In the genomic region with DNA sequence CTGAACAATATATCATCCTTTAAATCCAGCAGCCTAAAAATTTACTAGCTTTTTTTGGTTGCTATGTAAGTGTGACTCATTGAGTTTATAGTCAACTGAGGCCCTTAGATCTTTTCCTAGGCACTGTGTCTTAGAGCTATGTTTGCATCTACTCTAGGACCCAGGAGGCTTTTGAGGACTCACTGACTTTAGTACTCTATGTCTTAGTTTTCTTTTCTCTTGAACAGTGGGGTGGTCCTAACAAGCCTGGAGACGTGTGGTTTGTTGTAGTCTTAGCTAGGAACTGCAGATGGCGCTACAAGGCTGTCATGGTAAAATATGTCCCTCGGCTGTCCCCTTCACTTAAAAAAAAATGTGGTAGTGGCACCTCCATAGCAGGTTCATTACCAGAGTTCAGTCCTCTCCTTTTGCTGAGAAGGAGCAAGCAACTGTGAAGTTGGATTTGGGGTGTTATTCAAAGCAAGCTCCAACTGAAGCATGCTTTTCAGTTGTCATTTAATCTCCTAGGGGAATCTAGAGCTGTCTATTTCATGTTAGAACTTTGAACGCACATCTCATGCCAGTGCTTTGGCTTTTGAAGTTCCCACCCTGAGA, we compare ENCODE assay signal across 1 cellular context.
TF ChIP-seq lines count a peak whose summit lies in the region.

No MANE protein-coding gene starts in this region.

TF ChIP-seq in SK-N-SH treated with all-trans-retinoic acid at 6 μM for 48 hours, 23 proteins besides CTCF, POLR2A, EP300 and RAD21:
- TF ChIP-seq, protein P1, sequence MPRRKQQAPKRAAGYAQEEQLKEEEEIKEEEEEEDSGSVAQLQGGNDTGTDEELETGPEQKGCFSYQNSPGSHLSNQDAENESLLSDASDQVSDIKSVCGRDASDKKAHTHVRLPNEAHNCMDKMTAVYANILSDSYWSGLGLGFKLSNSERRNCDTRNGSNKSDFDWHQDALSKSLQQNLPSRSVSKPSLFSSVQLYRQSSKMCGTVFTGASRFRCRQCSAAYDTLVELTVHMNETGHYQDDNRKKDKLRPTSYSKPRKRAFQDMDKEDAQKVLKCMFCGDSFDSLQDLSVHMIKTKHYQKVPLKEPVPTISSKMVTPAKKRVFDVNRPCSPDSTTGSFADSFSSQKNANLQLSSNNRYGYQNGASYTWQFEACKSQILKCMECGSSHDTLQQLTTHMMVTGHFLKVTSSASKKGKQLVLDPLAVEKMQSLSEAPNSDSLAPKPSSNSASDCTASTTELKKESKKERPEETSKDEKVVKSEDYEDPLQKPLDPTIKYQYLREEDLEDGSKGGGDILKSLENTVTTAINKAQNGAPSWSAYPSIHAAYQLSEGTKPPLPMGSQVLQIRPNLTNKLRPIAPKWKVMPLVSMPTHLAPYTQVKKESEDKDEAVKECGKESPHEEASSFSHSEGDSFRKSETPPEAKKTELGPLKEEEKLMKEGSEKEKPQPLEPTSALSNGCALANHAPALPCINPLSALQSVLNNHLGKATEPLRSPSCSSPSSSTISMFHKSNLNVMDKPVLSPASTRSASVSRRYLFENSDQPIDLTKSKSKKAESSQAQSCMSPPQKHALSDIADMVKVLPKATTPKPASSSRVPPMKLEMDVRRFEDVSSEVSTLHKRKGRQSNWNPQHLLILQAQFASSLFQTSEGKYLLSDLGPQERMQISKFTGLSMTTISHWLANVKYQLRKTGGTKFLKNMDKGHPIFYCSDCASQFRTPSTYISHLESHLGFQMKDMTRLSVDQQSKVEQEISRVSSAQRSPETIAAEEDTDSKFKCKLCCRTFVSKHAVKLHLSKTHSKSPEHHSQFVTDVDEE (CRISPR knock-in tag; IDR thresholded peaks at IDR 0.05), result no peak
- TF ChIP-seq SNAI2 (CRISPR knock-in tag; IDR thresholded peaks at IDR 0.05), result no peak
- TF ChIP-seq ZFP30 (CRISPR knock-in tag; IDR thresholded peaks at IDR 0.05), result no peak
- TF ChIP-seq, protein P2, sequence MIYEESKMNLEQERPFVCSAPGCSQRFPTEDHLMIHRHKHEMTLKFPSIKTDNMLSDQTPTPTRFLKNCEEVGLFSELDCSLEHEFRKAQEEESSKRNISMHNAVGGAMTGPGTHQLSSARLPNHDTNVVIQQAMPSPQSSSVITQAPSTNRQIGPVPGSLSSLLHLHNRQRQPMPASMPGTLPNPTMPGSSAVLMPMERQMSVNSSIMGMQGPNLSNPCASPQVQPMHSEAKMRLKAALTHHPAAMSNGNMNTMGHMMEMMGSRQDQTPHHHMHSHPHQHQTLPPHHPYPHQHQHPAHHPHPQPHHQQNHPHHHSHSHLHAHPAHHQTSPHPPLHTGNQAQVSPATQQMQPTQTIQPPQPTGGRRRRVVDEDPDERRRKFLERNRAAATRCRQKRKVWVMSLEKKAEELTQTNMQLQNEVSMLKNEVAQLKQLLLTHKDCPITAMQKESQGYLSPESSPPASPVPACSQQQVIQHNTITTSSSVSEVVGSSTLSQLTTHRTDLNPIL (CRISPR knock-in tag; IDR thresholded peaks at IDR 0.05; ENCODE audit: low read depth), result no peak
- TF ChIP-seq ZNF565 (CRISPR knock-in tag; conservative IDR thresholded peaks at IDR 0.05; ENCODE audit: low read depth), result no peak
- TF ChIP-seq ZNF8 (CRISPR knock-in tag; IDR thresholded peaks at IDR 0.05), result no peak
- TF ChIP-seq ZC3H10 (CRISPR knock-in tag; IDR thresholded peaks at IDR 0.05), result no peak
- TF ChIP-seq BACH2 (CRISPR knock-in tag; IDR thresholded peaks at IDR 0.05; ENCODE audit: borderline replicate concordance), result no peak
- no peak for TF ChIP-seq ESRRG (CRISPR knock-in tag; IDR thresholded peaks at IDR 0.05)
- TF ChIP-seq GLIS3 (CRISPR knock-in tag; IDR thresholded peaks at IDR 0.05), result no peak
- no peak for TF ChIP-seq ZNF70 (CRISPR knock-in tag; IDR thresholded peaks at IDR 0.05)
- no peak for TF ChIP-seq TOX (CRISPR knock-in tag; IDR thresholded peaks at IDR 0.05; ENCODE audit: borderline replicate concordance)
- TF ChIP-seq PPARA (CRISPR knock-in tag; IDR thresholded peaks at IDR 0.05; ENCODE audit: borderline replicate concordance), result no peak
- no peak for TF ChIP-seq ISL1 (CRISPR knock-in tag; IDR thresholded peaks at IDR 0.05)
- no peak for TF ChIP-seq ZFP3 (CRISPR knock-in tag; IDR thresholded peaks at IDR 0.05)
- TF ChIP-seq, protein P3, sequence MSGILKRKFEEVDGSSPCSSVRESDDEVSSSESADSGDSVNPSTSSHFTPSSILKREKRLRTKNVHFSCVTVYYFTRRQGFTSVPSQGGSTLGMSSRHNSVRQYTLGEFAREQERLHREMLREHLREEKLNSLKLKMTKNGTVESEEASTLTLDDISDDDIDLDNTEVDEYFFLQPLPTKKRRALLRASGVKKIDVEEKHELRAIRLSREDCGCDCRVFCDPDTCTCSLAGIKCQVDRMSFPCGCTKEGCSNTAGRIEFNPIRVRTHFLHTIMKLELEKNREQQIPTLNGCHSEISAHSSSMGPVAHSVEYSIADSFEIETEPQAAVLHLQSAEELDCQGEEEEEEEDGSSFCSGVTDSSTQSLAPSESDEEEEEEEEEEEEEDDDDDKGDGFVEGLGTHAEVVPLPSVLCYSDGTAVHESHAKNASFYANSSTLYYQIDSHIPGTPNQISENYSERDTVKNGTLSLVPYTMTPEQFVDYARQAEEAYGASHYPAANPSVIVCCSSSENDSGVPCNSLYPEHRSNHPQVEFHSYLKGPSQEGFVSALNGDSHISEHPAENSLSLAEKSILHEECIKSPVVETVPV (CRISPR knock-in tag; IDR thresholded peaks at IDR 0.05), result no peak
- no peak for TF ChIP-seq CSDC2 (CRISPR knock-in tag; IDR thresholded peaks at IDR 0.05)
